Comparison of ENCODE assay signal across 9 cellular contexts in the genomic region with DNA sequence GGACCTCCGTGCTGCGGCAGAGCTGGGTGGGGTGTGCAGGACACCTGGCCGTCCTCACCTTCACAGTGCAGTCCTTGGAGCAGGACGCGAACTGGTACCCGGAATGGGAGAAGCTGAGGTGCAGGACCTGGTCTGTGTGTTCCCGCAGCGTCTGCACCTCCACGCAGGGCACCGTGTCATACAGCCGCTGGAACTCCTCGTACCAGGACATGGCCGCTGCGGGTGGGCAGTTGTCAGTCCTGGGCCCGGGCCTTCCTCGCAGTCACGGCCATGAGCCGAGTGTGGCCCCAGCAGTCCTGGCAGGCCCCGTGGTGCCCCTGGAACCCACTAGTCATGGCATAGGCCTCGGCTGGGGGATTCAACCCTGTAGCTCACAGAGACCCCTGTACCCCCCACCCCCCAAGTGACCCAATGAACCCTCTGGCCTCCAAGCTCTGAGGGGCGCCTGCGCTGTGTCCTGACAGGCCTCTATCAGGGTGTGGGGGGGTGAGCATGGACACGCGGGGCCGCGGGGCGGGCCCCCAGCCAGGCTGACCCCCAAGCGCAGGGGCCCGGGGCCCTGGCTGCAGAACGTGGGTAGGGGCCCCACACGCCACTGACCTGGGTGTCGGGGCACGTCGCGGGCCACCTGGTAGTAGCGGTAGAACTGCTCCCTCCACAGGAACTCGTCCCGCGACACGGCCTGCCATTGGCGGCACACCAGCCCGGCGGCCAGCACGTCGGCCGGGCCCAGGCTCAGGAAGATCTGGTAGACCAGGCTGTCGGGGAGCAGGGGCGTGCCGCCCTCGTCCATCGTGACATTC. TPM values are rescaled to one million over a fixed set of nuclear protein-coding genes. Genes with fewer than 3 reads are reported as not detected.
DNase-seq lines count a peak whose midpoint lies in the region; ATAC-seq, FAIRE-seq and TF ChIP-seq lines count a peak whose summit lies in the region.
"Had no signal": no experiment of that assay in that cellular context is flagged by ENCODE, and none has a peak within 500 bp of the region (broad histone marks: within the 10 kb centered on the region; RNA-seq: fewer than 3 reads in every experiment).

No MANE protein-coding gene starts in this region.

- DNase-seq in NCI-H146 (lab: John Stamatoyannopoulos, UW) = peak; percentile 13
- DNase-seq in NCI-H146 treated with DMSO at 0.1 percent for 48 hours (lab: John Stamatoyannopoulos, UW; ENCODE audit: unreplicated experiment) = no peak
- DNase-seq in HAP-1 (ENCODE audit: low spot score in 2 of 2) = peak in 1 of 2 experiments; percentile 50
- peak; percentile 63 for DNase-seq in NAMALWA (ENCODE audit: low spot score)
- peak; percentile 15 for DNase-seq in astrocyte of the spinal cord (ENCODE audit: low read depth, low spot score)
- DNase-seq in kidney = peak; percentile 90
- DNase-seq in stimulated activated naive CD8-positive, alpha-beta T cell treated with anti-CD3 and anti-CD28 coated beads, Interleukin-15, Interleukin-2, amounts not matched to agents 100 U/mL and 50 U/mL, for 24 hours = peak; percentile 57
- DNase-seq in NCI-H510A treated with DMSO at 0.1 percent for 48 hours (lab: John Stamatoyannopoulos, UW) = no peak

- no peaks in the 10 kb centered on the region for H3K27me3 ChIP-seq in HAP-1 (ENCODE audit: low read depth)

- peak overlapping the region; percentile 50 to 67 for H3K9ac ChIP-seq in kidney (ENCODE audit: low read length in 2 of 2)

- intact Hi-C loops in kidney (cut with DNase I) = loop anchor here (10.0 kb wide), 2 partner anchors 99 to 149 kb away; partner anchors contain the start of genes AJM1, CCDC183, PHPT1 and TMEM141

- H3K4me1 ChIP-seq in HAP-1 = peaks cover 12% of the 10 kb centered on the region
- peaks cover 4 to 16% of the 10 kb centered on the region in 2 donors for H3K4me1 ChIP-seq in kidney (ENCODE audit: control insufficient read depth in 1 of 2, insufficient read depth in 1 of 2, low read depth in 1 of 2, low read length in 2 of 2)

- H3K4me3 ChIP-seq in HAP-1 (peak overlapping the region; percentile 78), astrocyte of the spinal cord (ENCODE audit: low read depth, low read length) (peak overlapping the region; percentile 75), kidney (ENCODE audit: low read length in 2 of 2) (peak overlapping the region; percentile 63 to 84)

- H3K9me3 ChIP-seq in HAP-1 (no peaks in the 10 kb centered on the region), kidney (ENCODE audit: control insufficient read depth in 1 of 2, low read length in 2 of 2) (no peaks in the 10 kb centered on the region)

- peak; percentile 16 for ATAC-seq in stimulated activated naive CD8-positive, alpha-beta T cell treated with anti-CD3 and anti-CD28 coated beads, Interleukin-15, Interleukin-2, amounts not matched to agents 100 U/mL and 50 U/mL, for 24 hours

- H3K27ac ChIP-seq in kidney (ENCODE audit: low read depth in 2 of 2, low read length in 2 of 2) = peak overlapping the region; percentile 68 to 83

- TF ChIP-seq CTCF in astrocyte of the spinal cord (IDR thresholded peaks at IDR 0.05; ENCODE audit: low read depth, low read length) (no peak), kidney (IDR thresholded peaks at IDR 0.05; ENCODE audit: borderline replicate concordance, extremely low read depth, insufficient read depth) (no peak)

- FAIRE-seq in kidney (lab: Jason Lieb, UNC) = no peak
- FAIRE-seq: endometrium had no signal

- in situ Hi-C loops in HAP-1 (cut with MboI; ENCODE audit: low sequenced_read_pairs) = no loop called here
- in situ Hi-C loops in astrocyte of the spinal cord (cut with HindIII; ENCODE audit: low sequenced_read_pairs) = loop anchor here (25.0 kb wide), 1 partner anchor 94 kb away; the partner anchor contains the start of genes ABCA2, FUT7 and NPDC1

- H3K36me3 ChIP-seq in HAP-1 (replicated peaks) (peaks cover 38% of the 10 kb centered on the region), kidney (ENCODE audit: control insufficient read depth in 1 of 2, insufficient read depth in 2 of 2, low read length in 2 of 2) (peaks cover 7 to 23% of the 10 kb centered on the region in 2 donors)

RNA-seq across cellular contexts. Expression of gene FBXW5, which starts 1.0 kb away (rescaled TPM):
- 97.2 TPM for total RNA-seq in kidney
- 92.5 TPM for polyA plus RNA-seq in kidney (ENCODE audit: insufficient read depth, low read depth, low replicate concordance)

RNA-seq across cellular contexts. Expression of gene C8G, which starts 1.6 kb away (rescaled TPM):
- 1.9 TPM for total RNA-seq in kidney
- 2.1 TPM for polyA plus RNA-seq in kidney (ENCODE audit: insufficient read depth, low read depth, low replicate concordance)

RNA-seq across cellular contexts. Expression of gene LCN12, which starts 8.6 kb away (rescaled TPM):
- 42.9 TPM for total RNA-seq in kidney
- 35.5 TPM for polyA plus RNA-seq in kidney (ENCODE audit: insufficient read depth, low read depth, low replicate concordance)

RNA-seq across cellular contexts. Expression of gene PTGDS, which starts 33.8 kb away (rescaled TPM):
- 236 TPM for total RNA-seq in kidney
- 709 TPM for polyA plus RNA-seq in kidney (ENCODE audit: insufficient read depth, low read depth, low replicate concordance)

RNA-seq across cellular contexts. Expression of gene LCNL1, which starts 39.3 kb away (rescaled TPM):
- total RNA-seq in kidney = 1.4 TPM
- polyA plus RNA-seq in kidney (ENCODE audit: insufficient read depth, low read depth, low replicate concordance) = 0.54 TPM

Comparison
In these comparisons a context has a peak if more than half of its experiments do, and no peak if none do; other contexts are left out.
1. DNase-seq: peak in NCI-H146 (single experiment), NAMALWA (single experiment), astrocyte of the spinal cord (single experiment), kidney (single experiment) and stimulated activated naive CD8-positive, alpha-beta T cell treated with anti-CD3 and anti-CD28 coated beads, Interleukin-15, Interleukin-2, amounts not matched to agents 100 U/mL and 50 U/mL, for 24 hours (single experiment); none in NCI-H146 treated with DMSO at 0.1 percent for 48 hours (single experiment) and NCI-H510A treated with DMSO at 0.1 percent for 48 hours (single experiment).
2. Peak in every context shown above with its lines, with median percentiles within 50 percentile points of each other: H3K4me3 ChIP-seq.